3 cellular contexts compared by ENCODE assay signal in the genomic region with DNA sequence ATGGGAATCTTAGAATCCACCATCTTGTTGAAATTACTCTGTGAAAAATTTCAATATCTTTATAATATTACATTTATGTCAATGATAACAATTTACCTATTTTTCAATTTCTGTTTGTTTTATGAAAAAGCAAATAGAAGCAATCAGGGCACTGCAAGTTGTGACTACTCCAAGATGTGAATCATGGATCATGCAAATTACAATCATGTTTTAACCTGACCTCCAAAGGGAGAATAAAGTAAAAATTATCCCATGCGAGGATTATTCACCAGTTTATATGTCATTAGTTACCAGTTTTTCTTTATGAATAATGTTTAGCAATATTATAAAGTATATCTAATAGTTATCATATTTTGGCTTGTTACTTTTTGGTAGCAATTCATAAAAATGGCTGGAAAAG. TPM values are rescaled to one million over a fixed set of nuclear protein-coding genes. Genes with fewer than 3 reads are reported as not detected.
"Had no signal": no experiment of that assay in that cellular context is flagged by ENCODE, and none has a peak within 500 bp of the region (broad histone marks: within the 10 kb centered on the region; RNA-seq: fewer than 3 reads in every experiment).

No MANE protein-coding gene starts in this region.

RNA-seq across cellular contexts. Expression of a gene that starts 0.9 kb away (rescaled TPM):
- total RNA-seq: OCI-LY7 had no signal

RNA-seq across cellular contexts. Expression of a gene that starts 41.3 kb away (rescaled TPM):
- total RNA-seq: OCI-LY7, SK-MEL-5 had no signal
- polyA plus RNA-seq: SK-N-SH had no signal
